ENCODE assay signal across 11 cellular contexts in genomic region chr4:168509786-168510185, GRCh38. TPM values are rescaled to one million over a fixed set of nuclear protein-coding genes. Genes with fewer than 3 reads are reported as not detected.
DNase-seq lines count a peak whose midpoint lies in the region; ATAC-seq and TF ChIP-seq lines count a peak whose summit lies in the region.
"Had no signal": no experiment of that assay in that cellular context is flagged by ENCODE, and none has a peak within 500 bp of the region (broad histone marks: within the 10 kb centered on the region; RNA-seq: fewer than 3 reads in every experiment).

No MANE protein-coding gene starts in this region.

- POLR2A ChIA-PET in activated CD4-positive, alpha-beta memory T cell treated with anti-CD3 and anti-CD28 coated beads, Interleukin-2, amount 10 ng/mL, durations not matched to agents 7 days and 5 days (lab: Charles Lee), result interaction anchor here (1.0 to 1.2 kb wide), 2 partner anchors 30 to 191 kb away, joined by 3 to 6 read pairs; partner anchors contain the start of genes DDX60 and DDX60L

- H3K9me3 Mint-ChIP-seq in activated CD4-positive, alpha-beta memory T cell treated with anti-CD3 and anti-CD28 coated beads, Interleukin-2, amount 10 ng/mL, durations not matched to agents 7 days and 5 days, result no peaks in the 10 kb centered on the region
- H3K9me3 Mint-ChIP-seq: memory B cell had no signal

- H3K27me3 Mint-ChIP-seq in activated CD4-positive, alpha-beta memory T cell treated with anti-CD3 and anti-CD28 coated beads, Interleukin-2, amount 10 ng/mL, durations not matched to agents 7 days and 5 days, result no peaks in the 10 kb centered on the region

- no peaks in the 10 kb centered on the region for H3K9me3 ChIP-seq in cardiac muscle cell (ENCODE audit: low read depth)
- no peaks in the 10 kb centered on the region for H3K9me3 ChIP-seq in left ventricle myocardium inferior (replicated peaks)
- H3K9me3 ChIP-seq: Peyer's patch had no signal

- TF ChIP-seq CTCF in cardiac muscle cell (IDR thresholded peaks at IDR 0.05; ENCODE audit: low read depth, low read length) (no peak), left ventricle myocardium inferior (IDR thresholded peaks at IDR 0.05; ENCODE audit: borderline replicate concordance) (no peak), fibroblast of villous mesenchyme (IDR thresholded peaks at IDR 0.05; ENCODE audit: insufficient read depth, low read depth, low read length) (no peak)

- CTCF ChIA-PET in activated CD4-positive, alpha-beta memory T cell treated with anti-CD3 and anti-CD28 coated beads, Interleukin-2, amount 10 ng/mL, durations not matched to agents 7 days and 5 days (lab: Charles Lee), result interaction anchor here (0.5 to 1.2 kb wide), 4 partner anchors 9 to 500 kb away, joined by 3 to 5 read pairs (median 4); partner anchors contain the start of gene CBR4

- H3K4me1 ChIP-seq in cardiac muscle cell (ENCODE audit: low read depth), result peaks cover 15% of the 10 kb centered on the region
- H3K4me1 ChIP-seq in left ventricle myocardium inferior, result peaks cover 59% of the 10 kb centered on the region
- H3K4me1 ChIP-seq: Peyer's patch had no signal

- peaks cover 11% of the 10 kb centered on the region for H3K36me3 ChIP-seq in cardiac muscle cell
- no peaks in the 10 kb centered on the region for H3K36me3 ChIP-seq in left ventricle myocardium inferior
- H3K36me3 ChIP-seq: Peyer's patch had no signal

- no peaks in the 10 kb centered on the region for H3K36me3 Mint-ChIP-seq in activated CD4-positive, alpha-beta memory T cell treated with anti-CD3 and anti-CD28 coated beads, Interleukin-2, amount 10 ng/mL, durations not matched to agents 7 days and 5 days (ENCODE audit: low read depth)
- H3K36me3 Mint-ChIP-seq: memory B cell had no signal

- H3K4me3 Mint-ChIP-seq in activated CD4-positive, alpha-beta memory T cell treated with anti-CD3 and anti-CD28 coated beads, Interleukin-2, amount 10 ng/mL, durations not matched to agents 7 days and 5 days, result no peak overlapping the region
- H3K4me3 Mint-ChIP-seq: memory B cell had no signal

- H3K27ac ChIP-seq in cardiac muscle cell (peak overlapping the region; percentile 53), left ventricle myocardium inferior (replicated peaks) (no peak overlapping the region)
- H3K27ac ChIP-seq: KMS-11, Peyer's patch had no signal

- peaks cover 30% of the 10 kb centered on the region for H3K4me1 Mint-ChIP-seq in activated CD4-positive, alpha-beta memory T cell treated with anti-CD3 and anti-CD28 coated beads, Interleukin-2, amount 10 ng/mL, durations not matched to agents 7 days and 5 days
- H3K4me1 Mint-ChIP-seq: memory B cell had no signal

- H3K27ac Mint-ChIP-seq in activated CD4-positive, alpha-beta memory T cell treated with anti-CD3 and anti-CD28 coated beads, Interleukin-2, amount 10 ng/mL, durations not matched to agents 7 days and 5 days, result peak overlapping the region; percentile 15
- H3K27ac Mint-ChIP-seq: memory B cell had no signal

- DNase-seq in cardiac muscle cell (ENCODE audit: low read depth in 1 of 2, low spot score in 1 of 2), result peak in 1 of 2 donors; percentile 85
- DNase-seq in left ventricle myocardium inferior, result no peak
- peak; percentile 47 for DNase-seq in activated CD4-positive, alpha-beta memory T cell treated with anti-CD3 and anti-CD28 coated beads, Interleukin-2, amount 10 ng/mL, durations not matched to agents 7 days and 5 days
- peak; percentile 96 for DNase-seq in fibroblast of villous mesenchyme (ENCODE audit: low read depth)
- no peak for DNase-seq in NCI-H1105 treated with DMSO at 0.1 percent for 48 hours (lab: John Stamatoyannopoulos, UW)
- DNase-seq in germinal center (ENCODE audit: low spot score), result no peak
- DNase-seq: Peyer's patch had no signal

- intact Hi-C loops in left ventricle myocardium inferior (cut with micrococcal nuclease), result loop anchor here (10.0 kb wide), 1 partner anchor 405 kb away; no protein-coding TSS in a partner anchor

- no peak overlapping the region for H3K4me3 ChIP-seq in cardiac muscle cell
- H3K4me3 ChIP-seq in left ventricle myocardium inferior, result no peak overlapping the region
- no peak overlapping the region for H3K4me3 ChIP-seq in fibroblast of villous mesenchyme (ENCODE audit: low read depth, low read length)
- H3K4me3 ChIP-seq: Peyer's patch had no signal

- ATAC-seq in HG03432 (IDR thresholded peaks at IDR 0.05; ENCODE audit: unreplicated experiment) (no peak), HG03457 (IDR thresholded peaks at IDR 0.05; ENCODE audit: unreplicated experiment) (no peak)

- no peaks in the 10 kb centered on the region for H3K27me3 ChIP-seq in cardiac muscle cell
- no peaks in the 10 kb centered on the region for H3K27me3 ChIP-seq in left ventricle myocardium inferior (ENCODE audit: low read depth)
- H3K27me3 ChIP-seq: Peyer's patch had no signal

RNA-seq across cellular contexts. Expression of gene PALLD, which starts 12.9 kb away (rescaled TPM):
- total RNA-seq in cardiac muscle cell (131 and 178 TPM in 2 replicates), left ventricle myocardium inferior (871 TPM), fibroblast of villous mesenchyme (188 and 281 TPM in 2 replicates)
- 157 and 225 TPM in 2 replicates for polyA plus RNA-seq in cardiac muscle cell
- 1 to 10 TPM; 5.4 to 5.8 TPM for total RNA-seq in activated CD4-positive, alpha-beta memory T cell treated with anti-CD3 and anti-CD28 coated beads, Interleukin-2, amount 10 ng/mL, durations not matched to agents 7 days and 5 days

RNA-seq across cellular contexts. Expression of gene DDX60L, which starts 29.5 kb away (rescaled TPM):
- total RNA-seq in cardiac muscle cell (0.99 and 2.1 TPM in 2 replicates), left ventricle myocardium inferior (11.4 TPM), fibroblast of villous mesenchyme (33.7 and 40.9 TPM in 2 replicates)
- polyA plus RNA-seq in cardiac muscle cell, result 1.3 and 6.1 TPM in 2 replicates
- total RNA-seq in activated CD4-positive, alpha-beta memory T cell treated with anti-CD3 and anti-CD28 coated beads, Interleukin-2, amount 10 ng/mL, durations not matched to agents 7 days and 5 days, result 10 to 100 TPM; 73.3 to 78.4 TPM

Comparison
In these comparisons a context has a peak if more than half of its experiments do, and no peak if none do; other contexts are left out.
1. DNase-seq: peak in activated CD4-positive, alpha-beta memory T cell treated with anti-CD3 and anti-CD28 coated beads, Interleukin-2, amount 10 ng/mL, durations not matched to agents 7 days and 5 days (single experiment) and fibroblast of villous mesenchyme (single experiment); none in left ventricle myocardium inferior (single experiment), NCI-H1105 treated with DMSO at 0.1 percent for 48 hours (single experiment) and germinal center (single experiment).
2. RNA of gene PALLD, which starts 12.9 kb away (total RNA-seq): 871 TPM in left ventricle myocardium inferior (single experiment), 188 to 281 TPM in fibroblast of villous mesenchyme and 131 to 178 TPM in cardiac muscle cell; 5.4 to 5.8 TPM in activated CD4-positive, alpha-beta memory T cell treated with anti-CD3 and anti-CD28 coated beads, Interleukin-2, amount 10 ng/mL, durations not matched to agents 7 days and 5 days; every median in the first group is over 10 times any median in the second.